ENCODE assay signal across 26 cellular contexts in genomic region chr4:16727218-16727617, GRCh38.
DNase-seq lines count a peak whose midpoint lies in the region; ATAC-seq and TF ChIP-seq lines count a peak whose summit lies in the region.
"Had no signal": no experiment of that assay in that cellular context is flagged by ENCODE, and none has a peak within 500 bp of the region (broad histone marks: within the 10 kb centered on the region; RNA-seq: fewer than 3 reads in every experiment).

No MANE protein-coding gene starts in this region.

- H3K9me2 ChIP-seq in GM23338 (ENCODE audit: insufficient read depth) = no peaks in the 10 kb centered on the region

- peaks cover 3% of the 10 kb centered on the region; the same call in 2 of the 3 replicates for H3K9me3 Mint-ChIP-seq in GM23338
- H3K9me3 Mint-ChIP-seq in nephron progenitor cell = peaks cover 24% of the 10 kb centered on the region
- peaks cover 11% of the 10 kb centered on the region for H3K9me3 Mint-ChIP-seq in chondrocyte (ENCODE audit: low read depth)

- peaks cover 49% of the 10 kb centered on the region for H3K4me1 Mint-ChIP-seq in GM23338
- peaks cover 17% of the 10 kb centered on the region for H3K4me1 Mint-ChIP-seq in nephron progenitor cell
- peaks cover 3% of the 10 kb centered on the region for H3K4me1 Mint-ChIP-seq in chondrocyte (ENCODE audit: low read depth)
- H3K4me1 Mint-ChIP-seq: CD14-positive monocyte; CD4-positive, alpha-beta memory T cell; CD4-positive, CD25-positive, alpha-beta regulatory T cell; CD8-positive, alpha-beta memory T cell had no signal

- H3K4me1 ChIP-seq in GM23338 (ENCODE audit: insufficient read depth) = peaks cover 42% of the 10 kb centered on the region
- H3K4me1 ChIP-seq in effector memory CD4-positive, alpha-beta T cell (ENCODE audit: control insufficient read depth, insufficient read depth, low read length, poor library complexity, severe bottlenecking) = no peaks in the 10 kb centered on the region
- H3K4me1 ChIP-seq in upper lobe of right lung = no peaks in the 10 kb centered on the region
- H3K4me1 ChIP-seq: A549, BLaER1 had no signal

- no peak for TF ChIP-seq CTCF in GM23338 (conservative IDR thresholded peaks at IDR 0.05; ENCODE audit: low read depth in 2 of 2)
- TF ChIP-seq CTCF in nephron progenitor cell (IDR thresholded peaks at IDR 0.05) = no peak
- no peak for TF ChIP-seq CTCF in chondrocyte (IDR thresholded peaks at IDR 0.05)
- no peak for TF ChIP-seq CTCF in upper lobe of right lung (IDR thresholded peaks at IDR 0.05)

- H3K27ac Mint-ChIP-seq in GM23338 (no peak overlapping the region), nephron progenitor cell (peak overlapping the region; percentile 12), chondrocyte (ENCODE audit: unreplicated experiment) (no peak overlapping the region)
- H3K27ac Mint-ChIP-seq: CD14-positive monocyte; CD4-positive, alpha-beta memory T cell; CD4-positive, CD25-positive, alpha-beta regulatory T cell; CD8-positive, alpha-beta memory T cell had no signal

- no peak overlapping the region for H3K4me2 ChIP-seq in GM23338
- H3K4me2 ChIP-seq: A549, BLaER1 had no signal

- peaks cover 25% of the 10 kb centered on the region for H3K36me3 Mint-ChIP-seq in GM23338 (ENCODE audit: low read depth)
- H3K36me3 Mint-ChIP-seq in nephron progenitor cell (ENCODE audit: low read depth) = peaks cover 38% of the 10 kb centered on the region
- no peaks in the 10 kb centered on the region for H3K36me3 Mint-ChIP-seq in chondrocyte (ENCODE audit: low read depth)
- H3K36me3 Mint-ChIP-seq: CD14-positive monocyte; CD4-positive, alpha-beta memory T cell; CD4-positive, CD25-positive, alpha-beta regulatory T cell; CD8-positive, alpha-beta memory T cell had no signal

- no peak overlapping the region for H2AFZ ChIP-seq in GM23338

- peaks cover 4% of the 10 kb centered on the region; the same call in 1 of the 2 replicates for H3K79me2 ChIP-seq in GM23338 (replicated peaks; ENCODE audit: insufficient read depth)

- intact Hi-C loops in head of caudate nucleus (cut with DNase I) = no loop called here
- intact Hi-C loops in upper lobe of right lung (cut with DNase I) = no loop called here

- H3F3A ChIP-seq in GM23338 (replicated peaks; ENCODE audit: low read depth) = no peaks in the 10 kb centered on the region

- H3K36me3 ChIP-seq in GM23338 (ENCODE audit: insufficient read depth) (no peaks in the 10 kb centered on the region), upper lobe of right lung (no peaks in the 10 kb centered on the region)
- no peaks in the 10 kb centered on the region for H3K36me3 ChIP-seq in effector memory CD4-positive, alpha-beta T cell (ENCODE audit: control insufficient read depth, insufficient read depth, low read length)
- H3K36me3 ChIP-seq: BE2C, BLaER1 had no signal

- H3K27me3 Mint-ChIP-seq in GM23338 (ENCODE audit: insufficient read depth, low read depth, poor library complexity) (no peaks in the 10 kb centered on the region), nephron progenitor cell (ENCODE audit: low read depth, poor library complexity) (no peaks in the 10 kb centered on the region), chondrocyte (ENCODE audit: low read depth) (peaks cover 2% of the 10 kb centered on the region)
- H3K27me3 Mint-ChIP-seq: CD4-positive, alpha-beta memory T cell; CD4-positive, CD25-positive, alpha-beta regulatory T cell had no signal

- no peaks in the 10 kb centered on the region for H3K9me3 ChIP-seq in effector memory CD4-positive, alpha-beta T cell (ENCODE audit: control insufficient read depth, low read length)
- peaks cover 5% of the 10 kb centered on the region for H3K9me3 ChIP-seq in upper lobe of right lung
- H3K9me3 ChIP-seq: A549, BE2C had no signal

- DNase-seq in GM23338 (ENCODE audit: low spot score) = peak; percentile 10
- DNase-seq in caudate nucleus (lab: John Stamatoyannopoulos, UW) = peak in 31 of 61 donors; percentile 3 to 81 (median 23)
- peak in 39 of 42 donors; percentile 9 to 83 (median 49) for DNase-seq in head of caudate nucleus
- no peak for DNase-seq in nephron progenitor cell
- no peak for DNase-seq in effector memory CD4-positive, alpha-beta T cell
- no peak for DNase-seq in stimulated activated CD8-positive, alpha-beta memory T cell treated with anti-CD3 and anti-CD28 coated beads, Interleukin-4, amount 100 ng/mL, for 48 hours
- no peak for DNase-seq in chondrocyte (ENCODE audit: low spot score)
- DNase-seq in upper lobe of right lung = no peak
- DNase-seq: BE2C; C1 segment of cervical spinal cord; CD4-positive, alpha-beta memory T cell; CD4-positive, CD25-positive, alpha-beta regulatory T cell; CD8-positive, alpha-beta memory T cell; COR-L47; DMS 273 treated with DMSO at 0.1 percent for 48 hours; DMS153; DMS53; DMS79; DND-41; EL; GDM1 had no signal

- ATAC-seq in GM23338 = no peak
- ATAC-seq in upper lobe of right lung = no peak
- ATAC-seq: A549, GM12878 had no signal

- H3K27ac ChIP-seq in GM23338 (ENCODE audit: low read depth) = no peak overlapping the region
- H3K27ac ChIP-seq in caudate nucleus (ENCODE audit: low read depth, low read length) = peak overlapping the region; percentile 37
- H3K27ac ChIP-seq in effector memory CD4-positive, alpha-beta T cell (ENCODE audit: insufficient read depth, low read length, poor library complexity, severe bottlenecking) = no peak overlapping the region
- no peak overlapping the region for H3K27ac ChIP-seq in upper lobe of right lung
- H3K27ac ChIP-seq: 22Rv1, A549, BLaER1 had no signal

- H3K4me3 ChIP-seq in GM23338 = no peak overlapping the region
- H3K4me3 ChIP-seq in effector memory CD4-positive, alpha-beta T cell (ENCODE audit: insufficient read depth, low read depth, low read length, poor library complexity, severe bottlenecking) = no peak overlapping the region
- H3K4me3 ChIP-seq in upper lobe of right lung = no peak overlapping the region
- H3K4me3 ChIP-seq: A549, BLaER1, GM12878 had no signal

- H3K4me3 Mint-ChIP-seq in GM23338 = no peak overlapping the region
- no peak overlapping the region for H3K4me3 Mint-ChIP-seq in nephron progenitor cell
- no peak overlapping the region for H3K4me3 Mint-ChIP-seq in chondrocyte (ENCODE audit: unreplicated experiment)
- H3K4me3 Mint-ChIP-seq: CD14-positive monocyte; CD4-positive, alpha-beta memory T cell; CD4-positive, CD25-positive, alpha-beta regulatory T cell; CD8-positive, alpha-beta memory T cell had no signal

- H4K20me1 ChIP-seq in GM23338 (replicated peaks; ENCODE audit: insufficient read depth) = no peaks in the 10 kb centered on the region
- H4K20me1 ChIP-seq: BLaER1 had no signal

- H3K27me3 ChIP-seq in GM23338 (ENCODE audit: insufficient read depth) = no peaks in the 10 kb centered on the region
- H3K27me3 ChIP-seq in effector memory CD4-positive, alpha-beta T cell (replicated peaks; ENCODE audit: control insufficient read depth, insufficient read depth, low read length, poor library complexity, severe bottlenecking) = no peaks in the 10 kb centered on the region
- no peaks in the 10 kb centered on the region for H3K27me3 ChIP-seq in upper lobe of right lung
- H3K27me3 ChIP-seq: BE2C, BLaER1 had no signal

TF ChIP-seq in GM23338, 12 proteins besides CTCF, POLR2A, EP300 and RAD21 (continues in another document):
- no peak for TF ChIP-seq ZNF114 (CRISPR knock-in tag; IDR thresholded peaks at IDR 0.05)

Comparison
In these comparisons a context has a peak if more than half of its experiments do, and no peak if none do; other contexts are left out.
1. DNase-seq: peak in GM23338 (single experiment), caudate nucleus (31 of 61) and head of caudate nucleus (39 of 42); none in nephron progenitor cell (single experiment), effector memory CD4-positive, alpha-beta T cell (0 of 3), stimulated activated CD8-positive, alpha-beta memory T cell treated with anti-CD3 and anti-CD28 coated beads, Interleukin-4, amount 100 ng/mL, for 48 hours (single experiment), chondrocyte (single experiment) and upper lobe of right lung (single experiment).